ENCODE assay signal across 1 cellular context in the genomic region with DNA sequence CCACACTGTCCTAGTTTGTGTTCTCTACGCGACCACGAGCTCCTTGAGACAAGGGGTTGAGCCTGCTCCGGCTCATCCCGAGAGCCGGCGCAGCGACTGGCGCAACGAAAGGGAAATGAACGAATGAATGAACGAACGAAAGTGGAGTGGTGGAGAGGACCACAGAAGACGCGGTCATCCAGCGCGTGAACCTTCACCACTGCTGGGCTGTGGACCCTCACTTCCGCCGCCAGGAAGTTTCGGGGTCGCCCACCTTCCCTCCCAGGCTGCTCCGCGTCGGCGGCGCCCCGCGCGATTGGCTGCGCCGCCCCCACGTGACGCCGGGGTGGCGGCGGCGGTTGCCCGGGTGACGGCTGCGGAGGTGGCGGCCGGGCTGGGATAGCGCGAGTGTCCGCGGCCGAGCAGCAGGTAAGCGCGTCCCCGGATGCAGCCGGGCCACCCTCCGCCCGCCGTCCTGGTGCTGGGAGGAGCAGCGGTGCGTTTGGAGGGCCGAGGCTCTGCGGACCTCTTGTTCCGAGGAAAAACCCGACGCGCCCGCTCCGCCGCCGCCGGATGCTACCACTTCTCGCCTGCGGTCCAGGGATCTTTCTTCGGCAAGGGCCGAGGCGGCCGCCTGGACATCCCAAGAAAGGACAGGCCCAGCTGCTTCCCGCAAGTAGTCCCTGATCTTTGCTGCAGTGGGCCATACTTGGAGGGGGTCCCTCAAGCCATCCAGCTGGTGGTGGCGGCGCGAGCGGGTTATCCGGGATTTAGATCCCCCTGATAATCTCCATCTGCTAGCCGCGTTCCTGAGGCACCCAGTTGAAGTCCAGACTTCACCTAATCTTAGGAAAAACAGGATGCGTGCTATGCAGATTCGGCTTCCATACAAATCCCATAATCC.
TF ChIP-seq lines count a peak whose summit lies in the region.

A gene with protein sequence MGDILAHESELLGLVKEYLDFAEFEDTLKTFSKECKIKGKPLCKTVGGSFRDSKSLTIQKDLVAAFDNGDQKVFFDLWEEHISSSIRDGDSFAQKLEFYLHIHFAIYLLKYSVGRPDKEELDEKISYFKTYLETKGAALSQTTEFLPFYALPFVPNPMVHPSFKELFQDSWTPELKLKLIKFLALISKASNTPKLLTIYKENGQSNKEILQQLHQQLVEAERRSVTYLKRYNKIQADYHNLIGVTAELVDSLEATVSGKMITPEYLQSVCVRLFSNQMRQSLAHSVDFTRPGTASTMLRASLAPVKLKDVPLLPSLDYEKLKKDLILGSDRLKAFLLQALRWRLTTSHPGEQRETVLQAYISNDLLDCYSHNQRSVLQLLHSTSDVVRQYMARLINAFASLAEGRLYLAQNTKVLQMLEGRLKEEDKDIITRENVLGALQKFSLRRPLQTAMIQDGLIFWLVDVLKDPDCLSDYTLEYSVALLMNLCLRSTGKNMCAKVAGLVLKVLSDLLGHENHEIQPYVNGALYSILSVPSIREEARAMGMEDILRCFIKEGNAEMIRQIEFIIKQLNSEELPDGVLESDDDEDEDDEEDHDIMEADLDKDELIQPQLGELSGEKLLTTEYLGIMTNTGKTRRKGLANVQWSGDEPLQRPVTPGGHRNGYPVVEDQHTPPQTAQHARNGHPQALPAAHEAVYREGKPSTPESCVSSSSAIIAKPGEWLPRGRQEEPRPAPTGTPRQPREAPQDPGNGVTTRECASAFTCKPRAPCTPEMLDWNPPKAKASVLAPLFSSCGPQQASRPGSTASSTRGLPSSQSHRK (plus strand): TSS at position 341 of the 883 bp plus-strand sequence. CDS start 7,608 bp downstream, outside the sequence.

TF ChIP-seq in HepG2, 621 proteins besides CTCF, POLR2A, EP300 and RAD21 (continued from another document and continues in another):
- TF ChIP-seq, protein P1, sequence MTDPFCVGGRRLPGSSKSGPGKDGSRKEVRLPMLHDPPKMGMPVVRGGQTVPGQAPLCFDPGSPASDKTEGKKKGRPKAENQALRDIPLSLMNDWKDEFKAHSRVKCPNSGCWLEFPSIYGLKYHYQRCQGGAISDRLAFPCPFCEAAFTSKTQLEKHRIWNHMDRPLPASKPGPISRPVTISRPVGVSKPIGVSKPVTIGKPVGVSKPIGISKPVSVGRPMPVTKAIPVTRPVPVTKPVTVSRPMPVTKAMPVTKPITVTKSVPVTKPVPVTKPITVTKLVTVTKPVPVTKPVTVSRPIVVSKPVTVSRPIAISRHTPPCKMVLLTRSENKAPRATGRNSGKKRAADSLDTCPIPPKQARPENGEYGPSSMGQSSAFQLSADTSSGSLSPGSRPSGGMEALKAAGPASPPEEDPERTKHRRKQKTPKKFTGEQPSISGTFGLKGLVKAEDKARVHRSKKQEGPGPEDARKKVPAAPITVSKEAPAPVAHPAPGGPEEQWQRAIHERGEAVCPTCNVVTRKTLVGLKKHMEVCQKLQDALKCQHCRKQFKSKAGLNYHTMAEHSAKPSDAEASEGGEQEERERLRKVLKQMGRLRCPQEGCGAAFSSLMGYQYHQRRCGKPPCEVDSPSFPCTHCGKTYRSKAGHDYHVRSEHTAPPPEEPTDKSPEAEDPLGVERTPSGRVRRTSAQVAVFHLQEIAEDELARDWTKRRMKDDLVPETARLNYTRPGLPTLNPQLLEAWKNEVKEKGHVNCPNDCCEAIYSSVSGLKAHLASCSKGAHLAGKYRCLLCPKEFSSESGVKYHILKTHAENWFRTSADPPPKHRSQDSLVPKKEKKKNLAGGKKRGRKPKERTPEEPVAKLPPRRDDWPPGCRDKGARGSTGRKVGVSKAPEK (CRISPR knock-in tag; IDR thresholded peaks at IDR 0.05; ENCODE audit: borderline replicate concordance) = no peak
- TF ChIP-seq KDM2A (CRISPR knock-in tag; IDR thresholded peaks at IDR 0.05; ENCODE audit: borderline replicate concordance, low read depth) (peak; percentile 92), ATRX (CRISPR knock-in tag; IDR thresholded peaks at IDR 0.05; ENCODE audit: borderline replicate concordance) (no peak), PHF5A (CRISPR knock-in tag; IDR thresholded peaks at IDR 0.05; ENCODE audit: low read depth, unreplicated experiment) (no peak), SMARCC2 (IDR thresholded peaks at IDR 0.05) (no peak), JUN (CRISPR knock-in tag; IDR thresholded peaks at IDR 0.05) (peak; percentile 37; the same call in 1 of the 2 replicates), SMAD1 (CRISPR knock-in tag; IDR thresholded peaks at IDR 0.05; ENCODE audit: borderline replicate concordance, low read depth) (no peak; the same call in 1 of the 2 replicates), HES4 (CRISPR knock-in tag; IDR thresholded peaks at IDR 0.05; ENCODE audit: borderline replicate concordance) (no peak), CREB1 (IDR thresholded peaks at IDR 0.05) (no peak; the same call in 1 of the 2 replicates), CREB1 (CRISPR knock-in tag; IDR thresholded peaks at IDR 0.05) (no peak), GABPB1 (CRISPR knock-in tag; IDR thresholded peaks at IDR 0.05) (peak; percentile 93), ZNF747 (CRISPR knock-in tag; IDR thresholded peaks at IDR 0.05; ENCODE audit: borderline replicate concordance) (peak; percentile 95), NPAS2 (CRISPR knock-in tag; IDR thresholded peaks at IDR 0.05; ENCODE audit: borderline replicate concordance) (no peak), ZNF225 (CRISPR knock-in tag; IDR thresholded peaks at IDR 0.05) (peak; percentile 67), ZNF367 (CRISPR knock-in tag; IDR thresholded peaks at IDR 0.05; ENCODE audit: borderline replicate concordance) (no peak), ZNF451 (CRISPR knock-in tag; IDR thresholded peaks at IDR 0.05) (peak; percentile 76; the same call in 1 of the 2 replicates), RBFOX2 (IDR thresholded peaks at IDR 0.05; ENCODE audit: low read depth, low read length) (peak; percentile 92), ZNF607 (CRISPR knock-in tag; IDR thresholded peaks at IDR 0.05; ENCODE audit: borderline replicate concordance) (0 out of 2 replicates have a peak, but pooled peaks have one; percentile 83), ZNF781 (CRISPR knock-in tag; IDR thresholded peaks at IDR 0.05; ENCODE audit: borderline replicate concordance, not compliant biosample characterization) (no peak), ZNF788 (CRISPR knock-in tag; IDR thresholded peaks at IDR 0.05; ENCODE audit: borderline replicate concordance) (peak; percentile 97), ZFP82 (CRISPR knock-in tag; IDR thresholded peaks at IDR 0.05; ENCODE audit: borderline replicate concordance) (no peak), ZFX (CRISPR knock-in tag; IDR thresholded peaks at IDR 0.05; ENCODE audit: low read depth) (peak; percentile 90), RORA (CRISPR knock-in tag; IDR thresholded peaks at IDR 0.05) (no peak), ZNF773 (CRISPR knock-in tag; IDR thresholded peaks at IDR 0.05; ENCODE audit: borderline replicate concordance) (0 out of 2 replicates have a peak, but pooled peaks have one; percentile 48), ZNF44 (CRISPR knock-in tag; IDR thresholded peaks at IDR 0.05) (0 out of 2 replicates have a peak, but pooled peaks have one; percentile 42), SRSF9 (IDR thresholded peaks at IDR 0.05; ENCODE audit: borderline replicate concordance, insufficient read depth, low read depth, low read length, poor library complexity, severe bottlenecking) (no peak)
- TF ChIP-seq, protein P2, sequence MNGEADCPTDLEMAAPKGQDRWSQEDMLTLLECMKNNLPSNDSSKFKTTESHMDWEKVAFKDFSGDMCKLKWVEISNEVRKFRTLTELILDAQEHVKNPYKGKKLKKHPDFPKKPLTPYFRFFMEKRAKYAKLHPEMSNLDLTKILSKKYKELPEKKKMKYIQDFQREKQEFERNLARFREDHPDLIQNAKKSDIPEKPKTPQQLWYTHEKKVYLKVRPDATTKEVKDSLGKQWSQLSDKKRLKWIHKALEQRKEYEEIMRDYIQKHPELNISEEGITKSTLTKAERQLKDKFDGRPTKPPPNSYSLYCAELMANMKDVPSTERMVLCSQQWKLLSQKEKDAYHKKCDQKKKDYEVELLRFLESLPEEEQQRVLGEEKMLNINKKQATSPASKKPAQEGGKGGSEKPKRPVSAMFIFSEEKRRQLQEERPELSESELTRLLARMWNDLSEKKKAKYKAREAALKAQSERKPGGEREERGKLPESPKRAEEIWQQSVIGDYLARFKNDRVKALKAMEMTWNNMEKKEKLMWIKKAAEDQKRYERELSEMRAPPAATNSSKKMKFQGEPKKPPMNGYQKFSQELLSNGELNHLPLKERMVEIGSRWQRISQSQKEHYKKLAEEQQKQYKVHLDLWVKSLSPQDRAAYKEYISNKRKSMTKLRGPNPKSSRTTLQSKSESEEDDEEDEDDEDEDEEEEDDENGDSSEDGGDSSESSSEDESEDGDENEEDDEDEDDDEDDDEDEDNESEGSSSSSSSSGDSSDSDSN (CRISPR knock-in tag; IDR thresholded peaks at IDR 0.05) = peak; percentile 92
- TF ChIP-seq, protein P3, sequence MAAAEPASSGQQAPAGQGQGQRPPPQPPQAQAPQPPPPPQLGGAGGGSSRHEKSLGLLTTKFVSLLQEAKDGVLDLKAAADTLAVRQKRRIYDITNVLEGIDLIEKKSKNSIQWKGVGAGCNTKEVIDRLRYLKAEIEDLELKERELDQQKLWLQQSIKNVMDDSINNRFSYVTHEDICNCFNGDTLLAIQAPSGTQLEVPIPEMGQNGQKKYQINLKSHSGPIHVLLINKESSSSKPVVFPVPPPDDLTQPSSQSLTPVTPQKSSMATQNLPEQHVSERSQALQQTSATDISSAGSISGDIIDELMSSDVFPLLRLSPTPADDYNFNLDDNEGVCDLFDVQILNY (CRISPR knock-in tag; conservative IDR thresholded peaks at IDR 0.05) = 0 out of 2 replicates have a peak, but pooled peaks have one; percentile 31
- TF ChIP-seq, protein P4, sequence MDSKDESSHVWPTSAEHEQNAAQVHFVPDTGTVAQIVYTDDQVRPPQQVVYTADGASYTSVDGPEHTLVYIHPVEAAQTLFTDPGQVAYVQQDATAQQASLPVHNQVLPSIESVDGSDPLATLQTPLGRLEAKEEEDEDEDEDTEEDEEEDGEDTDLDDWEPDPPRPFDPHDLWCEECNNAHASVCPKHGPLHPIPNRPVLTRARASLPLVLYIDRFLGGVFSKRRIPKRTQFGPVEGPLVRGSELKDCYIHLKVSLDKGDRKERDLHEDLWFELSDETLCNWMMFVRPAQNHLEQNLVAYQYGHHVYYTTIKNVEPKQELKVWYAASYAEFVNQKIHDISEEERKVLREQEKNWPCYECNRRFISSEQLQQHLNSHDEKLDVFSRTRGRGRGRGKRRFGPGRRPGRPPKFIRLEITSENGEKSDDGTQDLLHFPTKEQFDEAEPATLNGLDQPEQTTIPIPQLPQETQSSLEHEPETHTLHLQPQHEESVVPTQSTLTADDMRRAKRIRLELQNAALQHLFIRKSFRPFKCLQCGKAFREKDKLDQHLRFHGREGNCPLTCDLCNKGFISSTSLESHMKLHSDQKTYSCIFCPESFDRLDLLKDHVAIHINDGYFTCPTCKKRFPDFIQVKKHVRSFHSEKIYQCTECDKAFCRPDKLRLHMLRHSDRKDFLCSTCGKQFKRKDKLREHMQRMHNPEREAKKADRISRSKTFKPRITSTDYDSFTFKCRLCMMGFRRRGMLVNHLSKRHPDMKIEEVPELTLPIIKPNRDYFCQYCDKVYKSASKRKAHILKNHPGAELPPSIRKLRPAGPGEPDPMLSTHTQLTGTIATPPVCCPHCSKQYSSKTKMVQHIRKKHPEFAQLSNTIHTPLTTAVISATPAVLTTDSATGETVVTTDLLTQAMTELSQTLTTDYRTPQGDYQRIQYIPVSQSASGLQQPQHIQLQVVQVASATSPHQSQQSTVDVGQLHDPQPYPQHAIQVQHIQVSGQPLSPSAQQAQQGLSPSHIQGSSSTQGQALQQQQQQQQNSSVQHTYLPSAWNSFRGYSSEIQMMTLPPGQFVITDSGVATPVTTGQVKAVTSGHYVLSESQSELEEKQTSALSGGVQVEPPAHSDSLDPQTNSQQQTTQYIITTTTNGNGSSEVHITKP (CRISPR knock-in tag; IDR thresholded peaks at IDR 0.05; ENCODE audit: low read depth) = peak; percentile 52
- TF ChIP-seq, protein P5, sequence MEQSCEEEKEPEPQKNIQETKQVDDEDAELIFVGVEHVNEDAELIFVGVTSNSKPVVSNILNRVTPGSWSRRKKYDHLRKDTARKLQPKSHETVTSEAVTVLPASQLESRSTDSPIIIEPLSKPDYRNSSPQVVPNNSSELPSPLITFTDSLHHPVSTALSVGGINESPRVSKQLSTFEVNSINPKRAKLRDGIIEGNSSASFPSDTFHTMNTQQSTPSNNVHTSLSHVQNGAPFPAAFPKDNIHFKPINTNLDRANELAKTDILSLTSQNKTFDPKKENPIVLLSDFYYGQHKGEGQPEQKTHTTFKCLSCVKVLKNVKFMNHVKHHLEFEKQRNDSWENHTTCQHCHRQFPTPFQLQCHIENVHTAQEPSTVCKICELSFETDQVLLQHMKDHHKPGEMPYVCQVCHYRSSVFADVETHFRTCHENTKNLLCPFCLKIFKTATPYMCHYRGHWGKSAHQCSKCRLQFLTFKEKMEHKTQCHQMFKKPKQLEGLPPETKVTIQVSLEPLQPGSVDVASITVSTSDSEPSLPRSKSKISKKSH (CRISPR knock-in tag; IDR thresholded peaks at IDR 0.05; ENCODE audit: borderline replicate concordance) = peak; percentile 0; the same call in 1 of the 2 replicates
- TF ChIP-seq, protein P6, sequence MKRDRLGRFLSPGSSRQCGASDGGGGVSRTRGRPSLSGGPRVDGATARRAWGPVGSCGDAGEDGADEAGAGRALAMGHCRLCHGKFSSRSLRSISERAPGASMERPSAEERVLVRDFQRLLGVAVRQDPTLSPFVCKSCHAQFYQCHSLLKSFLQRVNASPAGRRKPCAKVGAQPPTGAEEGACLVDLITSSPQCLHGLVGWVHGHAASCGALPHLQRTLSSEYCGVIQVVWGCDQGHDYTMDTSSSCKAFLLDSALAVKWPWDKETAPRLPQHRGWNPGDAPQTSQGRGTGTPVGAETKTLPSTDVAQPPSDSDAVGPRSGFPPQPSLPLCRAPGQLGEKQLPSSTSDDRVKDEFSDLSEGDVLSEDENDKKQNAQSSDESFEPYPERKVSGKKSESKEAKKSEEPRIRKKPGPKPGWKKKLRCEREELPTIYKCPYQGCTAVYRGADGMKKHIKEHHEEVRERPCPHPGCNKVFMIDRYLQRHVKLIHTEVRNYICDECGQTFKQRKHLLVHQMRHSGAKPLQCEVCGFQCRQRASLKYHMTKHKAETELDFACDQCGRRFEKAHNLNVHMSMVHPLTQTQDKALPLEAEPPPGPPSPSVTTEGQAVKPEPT (CRISPR knock-in tag; IDR thresholded peaks at IDR 0.05; ENCODE audit: low read depth) = 0 out of 2 replicates have a peak, but pooled peaks have one; percentile 30
- TF ChIP-seq, protein P7, sequence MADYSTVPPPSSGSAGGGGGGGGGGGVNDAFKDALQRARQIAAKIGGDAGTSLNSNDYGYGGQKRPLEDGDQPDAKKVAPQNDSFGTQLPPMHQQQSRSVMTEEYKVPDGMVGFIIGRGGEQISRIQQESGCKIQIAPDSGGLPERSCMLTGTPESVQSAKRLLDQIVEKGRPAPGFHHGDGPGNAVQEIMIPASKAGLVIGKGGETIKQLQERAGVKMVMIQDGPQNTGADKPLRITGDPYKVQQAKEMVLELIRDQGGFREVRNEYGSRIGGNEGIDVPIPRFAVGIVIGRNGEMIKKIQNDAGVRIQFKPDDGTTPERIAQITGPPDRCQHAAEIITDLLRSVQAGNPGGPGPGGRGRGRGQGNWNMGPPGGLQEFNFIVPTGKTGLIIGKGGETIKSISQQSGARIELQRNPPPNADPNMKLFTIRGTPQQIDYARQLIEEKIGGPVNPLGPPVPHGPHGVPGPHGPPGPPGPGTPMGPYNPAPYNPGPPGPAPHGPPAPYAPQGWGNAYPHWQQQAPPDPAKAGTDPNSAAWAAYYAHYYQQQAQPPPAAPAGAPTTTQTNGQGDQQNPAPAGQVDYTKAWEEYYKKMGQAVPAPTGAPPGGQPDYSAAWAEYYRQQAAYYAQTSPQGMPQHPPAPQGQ (CRISPR knock-in tag; IDR thresholded peaks at IDR 0.05; ENCODE audit: borderline replicate concordance) = peak; percentile 92; the same call in 1 of the 2 replicates
- TF ChIP-seq, protein P8, sequence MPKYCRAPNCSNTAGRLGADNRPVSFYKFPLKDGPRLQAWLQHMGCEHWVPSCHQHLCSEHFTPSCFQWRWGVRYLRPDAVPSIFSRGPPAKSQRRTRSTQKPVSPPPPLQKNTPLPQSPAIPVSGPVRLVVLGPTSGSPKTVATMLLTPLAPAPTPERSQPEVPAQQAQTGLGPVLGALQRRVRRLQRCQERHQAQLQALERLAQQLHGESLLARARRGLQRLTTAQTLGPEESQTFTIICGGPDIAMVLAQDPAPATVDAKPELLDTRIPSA (CRISPR knock-in tag; IDR thresholded peaks at IDR 0.05; ENCODE audit: borderline replicate concordance) = no peak
